ENCODE assay signal across 19 cellular contexts in the genomic region with DNA sequence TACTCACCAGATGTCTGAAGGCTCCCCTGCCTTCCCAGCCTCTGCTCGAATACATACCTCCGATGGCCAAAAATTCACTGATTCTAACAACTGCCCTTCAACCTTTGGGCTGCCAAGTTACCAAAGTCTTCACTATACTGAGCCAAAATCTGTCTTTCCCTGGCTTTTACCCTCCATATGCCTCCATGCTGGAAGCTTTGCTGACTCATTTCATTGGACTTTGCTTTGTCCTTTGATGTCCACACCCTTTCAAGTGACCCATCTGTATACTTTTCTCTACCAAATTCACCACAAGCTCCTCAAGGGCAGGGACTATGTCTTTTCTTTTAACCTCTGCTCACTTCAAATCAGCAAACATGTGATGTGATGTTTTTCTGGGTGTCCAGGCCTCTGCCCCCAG. TPM values are rescaled to one million over a fixed set of nuclear protein-coding genes. Genes with fewer than 3 reads are reported as not detected.
DNase-seq lines count a peak whose midpoint lies in the region; ATAC-seq and TF ChIP-seq lines count a peak whose summit lies in the region.
"Had no signal": no experiment of that assay in that cellular context is flagged by ENCODE, and none has a peak within 500 bp of the region (broad histone marks: within the 10 kb centered on the region; RNA-seq: fewer than 3 reads in every experiment).

No MANE protein-coding gene starts in this region.

- in situ Hi-C loops in astrocyte of the spinal cord (cut with HindIII; ENCODE audit: low sequenced_read_pairs), result no loop called here

- no peak for TF ChIP-seq POLR2A in right lobe of liver (IDR thresholded peaks at IDR 0.05)

- peaks cover 11 to 63% (median 32%) of the 10 kb centered on the region in 10 experiments; a peak in 18 of 20 replicates for H3K4me1 ChIP-seq in BLaER1 treated with 17β-estradiol and CSF1 and Interleukin-3, amounts not matched to agents 10 nM and 100 nM
- peaks cover 0 to 43% (median 15%) of the 10 kb centered on the region in 4 donors for H3K4me1 ChIP-seq in right lobe of liver

- no CpG with 5 or more reads among the region's 2 CpGs for WGBS in right lobe of liver (ENCODE audit: insufficient coverage, low coverage, low lambda C conversion rate, missing lambda C conversion rate)

- peak overlapping the region in 7 of 11 experiments; percentile 53 to 99 (median 79); a peak in 13 of 22 replicates for H3K4me2 ChIP-seq in BLaER1 treated with 17β-estradiol and CSF1 and Interleukin-3, amounts not matched to agents 10 nM and 100 nM

- no peak for TF ChIP-seq CTCF in astrocyte of the spinal cord (IDR thresholded peaks at IDR 0.05; ENCODE audit: low read depth, low read length)
- no peak for TF ChIP-seq CTCF in right lobe of liver (IDR thresholded peaks at IDR 0.05)

- peak overlapping the region in 4 of 11 experiments; percentile 62 to 80 (median 69); a peak in 8 of 22 replicates for H3K27ac ChIP-seq in BLaER1 treated with 17β-estradiol and CSF1 and Interleukin-3, amounts not matched to agents 10 nM and 100 nM
- H3K27ac ChIP-seq in right lobe of liver, result peak overlapping the region; percentile 28 to 72 (median 41)
- H3K27ac ChIP-seq: body of pancreas, gastrocnemius medialis had no signal

- peak overlapping the region in 2 of 11 experiments; percentile 14 to 62; a peak in 2 of 22 replicates for H3K9ac ChIP-seq in BLaER1 treated with 17β-estradiol and CSF1 and Interleukin-3, amounts not matched to agents 10 nM and 100 nM

- intact Hi-C loops in right lobe of liver (cut with DNase I), result no loop called here

- H4K20me1 ChIP-seq in BLaER1 treated with 17β-estradiol and CSF1 and Interleukin-3, amounts not matched to agents 10 nM and 100 nM, result peaks cover 0 to 10% (median 0%) of the 10 kb centered on the region in 11 experiments; a peak in 3 of 22 replicates

- peak; percentile 57 for DNase-seq in HS-27A (ENCODE audit: low read depth)
- DNase-seq in astrocyte of the spinal cord (ENCODE audit: low read depth, low spot score), result peak; percentile 37
- DNase-seq in right lobe of liver, result no peak
- DNase-seq in stimulated activated CD4-positive, alpha-beta T cell treated with anti-CD3 and anti-CD28 coated beads, Interleukin-4, amount 100 ng/mL, for 24 hours, result no peak
- DNase-seq in DMS114 treated with DMSO at 0.1 percent for 48 hours (lab: John Stamatoyannopoulos, UW; ENCODE audit: unreplicated experiment), result no peak
- no peak for DNase-seq in activated CD4-positive, alpha-beta T cell treated with anti-CD3 and anti-CD28 coated beads for 48 hours
- DNase-seq: activated B cell treated with CpG ODN at 0.5 μM for 24 hours; activated effector memory CD4-positive, alpha-beta T cell treated with Interleukin-2 at 50 U/mL for 16 hours; body of pancreas; effector CD8-positive, alpha-beta T cell; gastrocnemius medialis; midbrain; NCI-H2029 treated with DMSO at 0.1 percent for 48 hours; NCI-H526; stimulated activated naive CD8-positive, alpha-beta T cell treated with anti-CD3 and anti-CD28 coated beads, Interleukin-15, amount 100 ng/mL, for 72 hours had no signal

- no peaks in the 10 kb centered on the region for H3K9me3 ChIP-seq in BLaER1 treated with 17β-estradiol and CSF1 and Interleukin-3, amounts not matched to agents 10 nM and 100 nM (replicated peaks in 1 of 11)
- no peaks in the 10 kb centered on the region for H3K9me3 ChIP-seq in right lobe of liver
- H3K9me3 ChIP-seq: body of pancreas, gastrocnemius medialis had no signal

- peak overlapping the region in 1 of 10 experiments; percentile 8; a peak in 1 of 20 replicates for H3K4me3 ChIP-seq in BLaER1 treated with 17β-estradiol and CSF1 and Interleukin-3, amounts not matched to agents 10 nM and 100 nM
- no peak overlapping the region for H3K4me3 ChIP-seq in astrocyte of the spinal cord (ENCODE audit: low read depth, low read length)
- H3K4me3 ChIP-seq in right lobe of liver, result no peak overlapping the region
- H3K4me3 ChIP-seq: body of pancreas, gastrocnemius medialis had no signal

- H3K27me3 ChIP-seq in BLaER1 treated with 17β-estradiol and CSF1 and Interleukin-3, amounts not matched to agents 10 nM and 100 nM, result peaks cover 31 to 40% (median 35%) of the 10 kb centered on the region in 11 experiments
- no peaks in the 10 kb centered on the region for H3K27me3 ChIP-seq in right lobe of liver
- H3K27me3 ChIP-seq: body of pancreas, gastrocnemius medialis had no signal

- peak; percentile 28 to 71 (median 65) for ATAC-seq in right lobe of liver
- no peak for ATAC-seq in GM19351 (IDR thresholded peaks at IDR 0.05; ENCODE audit: unreplicated experiment)
- ATAC-seq: body of pancreas; stimulated activated naive CD8-positive, alpha-beta T cell treated with anti-CD3 and anti-CD28 coated beads, Interleukin-15, amount 100 ng/mL, for 72 hours had no signal

- no peaks in the 10 kb centered on the region for H3K36me3 ChIP-seq in BLaER1 treated with 17β-estradiol and CSF1 and Interleukin-3, amounts not matched to agents 10 nM and 100 nM
- H3K36me3 ChIP-seq in right lobe of liver, result no peaks in the 10 kb centered on the region
- H3K36me3 ChIP-seq: gastrocnemius medialis had no signal

RNA-seq across cellular contexts. Expression of gene MTMR4, which starts 21.0 kb away (rescaled TPM):
- 100 to 1,000 TPM in 1 of 6 experiments, 10 to 100 TPM in 5; 46.4 to 101 (median 59.7) TPM for total RNA-seq in right lobe of liver

RNA-seq across cellular contexts. Expression of gene HSF5, which starts 47.2 kb away (rescaled TPM):
- under 1 TPM in 5 of 6 experiments, not detected in 1; 0.06 to 0.18 (median 0.10) TPM for total RNA-seq in right lobe of liver
- total RNA-seq: body of pancreas, G401, gastrocnemius medialis, osteocyte had no signal

Comparison
In these comparisons a context has a peak if more than half of its experiments do, and no peak if none do; other contexts are left out.
1. DNase-seq: peak in HS-27A (single experiment) and astrocyte of the spinal cord (single experiment); none in right lobe of liver (0 of 3), stimulated activated CD4-positive, alpha-beta T cell treated with anti-CD3 and anti-CD28 coated beads, Interleukin-4, amount 100 ng/mL, for 24 hours (single experiment), DMS114 treated with DMSO at 0.1 percent for 48 hours (single experiment) and activated CD4-positive, alpha-beta T cell treated with anti-CD3 and anti-CD28 coated beads for 48 hours (single experiment).